In genomic region chr20:44643154-44643519, GRCh38 we compare ENCODE assay signal across 8 cellular contexts. TPM values are rescaled to one million over a fixed set of nuclear protein-coding genes. Genes with fewer than 3 reads are reported as not detected.
A peak's percentile ranks its signal among the peaks of the same experiment; 100 is the strongest.
DNase-seq lines count a peak whose midpoint lies in the region; ATAC-seq and TF ChIP-seq lines count a peak whose summit lies in the region.

No MANE protein-coding gene starts in this region.

- H3K4me3 ChIP-seq in BLaER1 treated with 17β-estradiol and CSF1 and Interleukin-3, amounts not matched to agents 10 nM and 100 nM = peak overlapping the region in 9 of 10 experiments; percentile 3 to 48 (median 34); a peak in 13 of 20 replicates
- H3K4me3 ChIP-seq in Loucy (ENCODE audit: low read length, poor library complexity, severe bottlenecking) = peak overlapping the region; percentile 68

- no peak overlapping the region for H2AFZ ChIP-seq in Loucy (ENCODE audit: low read length)

- peaks cover 0 to 9% (median 4%) of the 10 kb centered on the region in 11 experiments; a peak in 8 of 22 replicates for H3K9me3 ChIP-seq in BLaER1 treated with 17β-estradiol and CSF1 and Interleukin-3, amounts not matched to agents 10 nM and 100 nM (replicated peaks in 1 of 11)
- H3K9me3 ChIP-seq in Loucy (ENCODE audit: insufficient read depth, low read depth, low read length) = no peaks in the 10 kb centered on the region

- H3K9me3 Mint-ChIP-seq in central memory CD8-positive, alpha-beta T cell = no peaks in the 10 kb centered on the region
- H3K9me3 Mint-ChIP-seq in natural killer cell = no peaks in the 10 kb centered on the region

- peaks cover 17% of the 10 kb centered on the region for H3F3A ChIP-seq in Loucy (ENCODE audit: low read depth)

- intact Hi-C loops in natural killer cell (cut with micrococcal nuclease) = loop anchor here (1.0 kb wide), 1 partner anchor 8 kb away; the partner anchor contains the start of gene ADA

- peak overlapping the region; percentile 92 to 100 (median 98) for H3K4me2 ChIP-seq in BLaER1 treated with 17β-estradiol and CSF1 and Interleukin-3, amounts not matched to agents 10 nM and 100 nM
- peak overlapping the region; percentile 83 for H3K4me2 ChIP-seq in Loucy (ENCODE audit: low read depth, low read length, poor library complexity, severe bottlenecking)

- DNase-seq in central memory CD8-positive, alpha-beta T cell (ENCODE audit: low spot score in 2 of 2) = no peak
- DNase-seq in natural killer cell (no peak), pons (ENCODE audit: low spot score) (no peak), hippocampal formation (lab: John Stamatoyannopoulos, UW) (no peak), NCI-H1694 treated with DMSO at 0.1 percent for 48 hours (lab: John Stamatoyannopoulos, UW) (no peak)
- no peak for DNase-seq in activated CD8-positive, alpha-beta memory T cell treated with anti-CD3 and anti-CD28 coated beads for 24 hours

- peaks cover 22% of the 10 kb centered on the region for H3K36me3 Mint-ChIP-seq in central memory CD8-positive, alpha-beta T cell (ENCODE audit: insufficient read depth)
- no peaks in the 10 kb centered on the region for H3K36me3 Mint-ChIP-seq in natural killer cell

- peak overlapping the region; percentile 67 to 95 (median 80) for H3K9ac ChIP-seq in BLaER1 treated with 17β-estradiol and CSF1 and Interleukin-3, amounts not matched to agents 10 nM and 100 nM
- peak overlapping the region; percentile 83 for H3K9ac ChIP-seq in Loucy (ENCODE audit: low read depth, low read length, poor library complexity, severe bottlenecking)

- peaks cover 0 to 20% (median 0%) of the 10 kb centered on the region in 11 experiments; a peak in 6 of 22 replicates for H4K20me1 ChIP-seq in BLaER1 treated with 17β-estradiol and CSF1 and Interleukin-3, amounts not matched to agents 10 nM and 100 nM
- no peaks in the 10 kb centered on the region for H4K20me1 ChIP-seq in Loucy (ENCODE audit: insufficient read depth, low read length, poor library complexity, severe bottlenecking)

- H3K4me3 Mint-ChIP-seq in central memory CD8-positive, alpha-beta T cell = peak overlapping the region; percentile 69
- H3K4me3 Mint-ChIP-seq in natural killer cell = peak overlapping the region; percentile 83

- peaks cover 77% of the 10 kb centered on the region for H3K4me1 Mint-ChIP-seq in central memory CD8-positive, alpha-beta T cell
- peaks cover 77 to 86% of the 10 kb centered on the region in 2 donors for H3K4me1 Mint-ChIP-seq in natural killer cell

- H3K27ac ChIP-seq in BLaER1 treated with 17β-estradiol and CSF1 and Interleukin-3, amounts not matched to agents 10 nM and 100 nM = peak overlapping the region; percentile 49 to 98 (median 94)

- peaks cover 74% of the 10 kb centered on the region for H3K79me2 ChIP-seq in Loucy (ENCODE audit: insufficient read depth, low read length)

- no peak for ATAC-seq in central memory CD8-positive, alpha-beta T cell (replicated peaks; ENCODE audit: extremely low read depth, poor library complexity, severe bottlenecking)
- no peak for ATAC-seq in natural killer cell

- H3K27me3 Mint-ChIP-seq in central memory CD8-positive, alpha-beta T cell = no peaks in the 10 kb centered on the region
- H3K27me3 Mint-ChIP-seq in natural killer cell (ENCODE audit: low read depth in 2 of 2) = no peaks in the 10 kb centered on the region

- peaks cover 74 to 89% (median 78%) of the 10 kb centered on the region in 10 experiments for H3K4me1 ChIP-seq in BLaER1 treated with 17β-estradiol and CSF1 and Interleukin-3, amounts not matched to agents 10 nM and 100 nM
- peaks cover 70% of the 10 kb centered on the region for H3K4me1 ChIP-seq in Loucy (ENCODE audit: insufficient read depth, low read length, poor library complexity, severe bottlenecking)

- no peaks in the 10 kb centered on the region for H3K27me3 ChIP-seq in BLaER1 treated with 17β-estradiol and CSF1 and Interleukin-3, amounts not matched to agents 10 nM and 100 nM
- H3K27me3 ChIP-seq in Loucy (ENCODE audit: insufficient read depth, low read length, poor library complexity, severe bottlenecking) = no peaks in the 10 kb centered on the region

- peak overlapping the region; percentile 95 for H3K27ac Mint-ChIP-seq in central memory CD8-positive, alpha-beta T cell (ENCODE audit: low read depth)
- peak overlapping the region; percentile 89 to 92 for H3K27ac Mint-ChIP-seq in natural killer cell

- H3K9me2 ChIP-seq in Loucy (replicated peaks; ENCODE audit: low read depth, low read length) = no peaks in the 10 kb centered on the region

- TF ChIP-seq CTCF in Loucy (conservative IDR thresholded peaks at IDR 0.05; ENCODE audit: low read length) (no peak), natural killer cell (IDR thresholded peaks at IDR 0.05) (no peak)

- H3K36me3 ChIP-seq in BLaER1 treated with 17β-estradiol and CSF1 and Interleukin-3, amounts not matched to agents 10 nM and 100 nM = peaks cover 9 to 35% (median 30%) of the 10 kb centered on the region in 11 experiments; a peak in 20 of 22 replicates
- H3K36me3 ChIP-seq in Loucy (ENCODE audit: insufficient read depth, low read length) = peaks cover 7% of the 10 kb centered on the region; the same call in 1 of the 2 replicates

RNA-seq across cellular contexts. Expression of gene ADA, which starts 8.4 kb away (rescaled TPM):
- 10 to 100 TPM; 71.7 to 94.2 (median 73.9) TPM for total RNA-seq in natural killer cell
